1 cellular context compared by ENCODE assay signal in the genomic region with DNA sequence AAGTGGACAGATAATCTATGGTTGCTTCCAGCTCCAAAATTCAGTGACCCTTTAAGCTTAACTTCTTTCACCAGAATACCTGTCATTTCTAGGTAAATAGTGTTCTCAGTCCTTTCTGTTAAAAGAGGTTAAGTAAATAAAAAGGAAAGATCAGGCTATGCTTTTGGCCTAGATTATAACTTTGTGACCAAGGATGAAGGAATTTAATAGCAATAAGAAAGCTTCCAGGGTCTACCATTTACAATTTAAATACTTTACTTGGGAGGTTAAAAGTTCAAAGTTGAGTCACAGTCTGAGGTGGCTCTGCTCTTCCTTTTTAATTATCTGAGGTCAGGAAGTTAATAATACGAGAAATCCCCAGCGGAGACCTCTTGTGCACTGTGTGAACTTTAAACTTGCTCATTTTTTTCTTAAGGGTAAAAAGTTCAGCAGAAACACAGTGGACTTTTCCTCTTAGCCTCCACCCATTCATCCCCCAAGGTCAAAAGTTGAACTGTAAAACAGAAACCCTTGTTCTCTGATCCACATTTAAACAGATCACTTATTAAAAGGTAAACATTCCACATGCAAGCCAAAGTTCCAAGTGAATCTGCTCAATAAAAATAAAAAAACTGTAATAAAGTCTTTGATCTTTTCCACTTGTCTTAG.
TF ChIP-seq lines count a peak whose summit lies in the region.

No MANE protein-coding gene starts in this region.

TF ChIP-seq in GM12878, 131 proteins besides CTCF, POLR2A, EP300 and RAD21 (continued from another document and continues in another):
- TF ChIP-seq BMI1 (IDR thresholded peaks at IDR 0.05; ENCODE audit: borderline replicate concordance) (no peak), RBBP5 (conservative IDR thresholded peaks at IDR 0.05) (no peak), BHLHE40 (IDR thresholded peaks at IDR 0.05; ENCODE audit: borderline replicate concordance in 1 of 2, low read depth in 2 of 2, low read length in 1 of 2) (peak; percentile 59 to 64; a peak in 3 of 4 replicates), ZNF207 (IDR thresholded peaks at IDR 0.05; ENCODE audit: borderline replicate concordance) (no peak), DPF2 (IDR thresholded peaks at IDR 0.05) (0 out of 2 replicates have a peak, but pooled peaks have one; percentile 40), NFIC (IDR thresholded peaks at IDR 0.05; ENCODE audit: low read depth, low read length) (peak; percentile 88), NR2C1 (IDR thresholded peaks at IDR 0.05) (peak; percentile 89), POLR2AphosphoS2 (IDR thresholded peaks at IDR 0.05; ENCODE audit: low read depth, low read length) (no peak), SIN3A (IDR thresholded peaks at IDR 0.05; ENCODE audit: low read depth, low read length) (no peak), ETV6 (conservative IDR thresholded peaks at IDR 0.05 in 1 of 2, IDR thresholded peaks at IDR 0.05 in 1 of 2; ENCODE audit: borderline replicate concordance in 1 of 2, low read depth in 1 of 2) (peak in 1 of 2 experiments; percentile 77; a peak in 1 of 4 replicates), MXI1 (IDR thresholded peaks at IDR 0.05; ENCODE audit: low read depth, low read length) (no peak), IKZF1 (conservative IDR thresholded peaks at IDR 0.05) (peak; percentile 60), ZNF384 (IDR thresholded peaks at IDR 0.05; ENCODE audit: borderline replicate concordance, low read depth, low read length) (peak; percentile 85), JUNB (IDR thresholded peaks at IDR 0.05) (peak; percentile 53; the same call in 1 of the 2 replicates), GABPA (IDR thresholded peaks at IDR 0.05; ENCODE audit: low read depth) (0 out of 2 replicates have a peak, but pooled peaks have one; percentile 14), CREM (IDR thresholded peaks at IDR 0.05; ENCODE audit: low read depth) (peak; percentile 68), RUNX3 (IDR thresholded peaks at IDR 0.05; ENCODE audit: low read length) (peak; percentile 78), ESRRA (IDR thresholded peaks at IDR 0.05; ENCODE audit: low read length) (peak; percentile 65; the same call in 1 of the 2 replicates), SPI1 (IDR thresholded peaks at IDR 0.05; ENCODE audit: borderline replicate concordance, insufficient read depth, low read depth, low read length) (no peak), CBX5 (IDR thresholded peaks at IDR 0.05; ENCODE audit: low read depth) (no peak), KDM1A (IDR thresholded peaks at IDR 0.05; ENCODE audit: borderline replicate concordance) (no peak), MEF2A (IDR thresholded peaks at IDR 0.05; ENCODE audit: insufficient read depth, low read depth, low read length) (peak; percentile 67; the same call in 1 of the 2 replicates), CHD1 (IDR thresholded peaks at IDR 0.05; ENCODE audit: low read depth, low read length) (no peak), SMAD5 (IDR thresholded peaks at IDR 0.05; ENCODE audit: low read depth) (no peak), MTA2 (IDR thresholded peaks at IDR 0.05; ENCODE audit: low read depth) (peak; percentile 91), SP1 (IDR thresholded peaks at IDR 0.05; ENCODE audit: low read depth, low read length) (no peak), LARP7 (IDR thresholded peaks at IDR 0.05) (no peak), BCL11A (IDR thresholded peaks at IDR 0.05; ENCODE audit: low read depth, low read length) (peak; percentile 85), SREBF1 (IDR thresholded peaks at IDR 0.05; ENCODE audit: low read length) (no peak), SMAD1 (IDR thresholded peaks at IDR 0.05; ENCODE audit: low read depth, partially characterized antibody) (no peak), NR2F1 (conservative IDR thresholded peaks at IDR 0.05) (peak; percentile 99), MEF2B (IDR thresholded peaks at IDR 0.05; ENCODE audit: partially characterized antibody, poor library complexity, severe bottlenecking) (peak; percentile 69), FOXM1 (IDR thresholded peaks at IDR 0.05; ENCODE audit: low read depth, low read length) (peak; percentile 82), RCOR1 (conservative IDR thresholded peaks at IDR 0.05; ENCODE audit: low read depth, low read length) (no peak), ATF7 (IDR thresholded peaks at IDR 0.05; ENCODE audit: low read depth) (peak; percentile 65), POLR2AphosphoS5 (IDR thresholded peaks at IDR 0.05; ENCODE audit: low read length) (no peak), NFYA (IDR thresholded peaks at IDR 0.05; ENCODE audit: borderline replicate concordance, low read depth, low read length) (no peak), SREBF2 (IDR thresholded peaks at IDR 0.05; ENCODE audit: low read length) (no peak)
- TF ChIP-seq, protein P1, sequence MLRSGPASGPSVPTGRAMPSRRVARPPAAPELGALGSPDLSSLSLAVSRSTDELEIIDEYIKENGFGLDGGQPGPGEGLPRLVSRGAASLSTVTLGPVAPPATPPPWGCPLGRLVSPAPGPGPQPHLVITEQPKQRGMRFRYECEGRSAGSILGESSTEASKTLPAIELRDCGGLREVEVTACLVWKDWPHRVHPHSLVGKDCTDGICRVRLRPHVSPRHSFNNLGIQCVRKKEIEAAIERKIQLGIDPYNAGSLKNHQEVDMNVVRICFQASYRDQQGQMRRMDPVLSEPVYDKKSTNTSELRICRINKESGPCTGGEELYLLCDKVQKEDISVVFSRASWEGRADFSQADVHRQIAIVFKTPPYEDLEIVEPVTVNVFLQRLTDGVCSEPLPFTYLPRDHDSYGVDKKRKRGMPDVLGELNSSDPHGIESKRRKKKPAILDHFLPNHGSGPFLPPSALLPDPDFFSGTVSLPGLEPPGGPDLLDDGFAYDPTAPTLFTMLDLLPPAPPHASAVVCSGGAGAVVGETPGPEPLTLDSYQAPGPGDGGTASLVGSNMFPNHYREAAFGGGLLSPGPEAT (IDR thresholded peaks at IDR 0.05; ENCODE audit: low read depth) = peak; percentile 68; the same call in 1 of the 2 replicates
- TF ChIP-seq, protein P2, sequence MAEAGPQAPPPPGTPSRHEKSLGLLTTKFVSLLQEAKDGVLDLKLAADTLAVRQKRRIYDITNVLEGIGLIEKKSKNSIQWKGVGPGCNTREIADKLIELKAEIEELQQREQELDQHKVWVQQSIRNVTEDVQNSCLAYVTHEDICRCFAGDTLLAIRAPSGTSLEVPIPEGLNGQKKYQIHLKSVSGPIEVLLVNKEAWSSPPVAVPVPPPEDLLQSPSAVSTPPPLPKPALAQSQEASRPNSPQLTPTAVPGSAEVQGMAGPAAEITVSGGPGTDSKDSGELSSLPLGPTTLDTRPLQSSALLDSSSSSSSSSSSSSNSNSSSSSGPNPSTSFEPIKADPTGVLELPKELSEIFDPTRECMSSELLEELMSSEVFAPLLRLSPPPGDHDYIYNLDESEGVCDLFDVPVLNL (IDR thresholded peaks at IDR 0.05; ENCODE audit: low read depth, low read length) = no peak
- TF ChIP-seq, protein P3, sequence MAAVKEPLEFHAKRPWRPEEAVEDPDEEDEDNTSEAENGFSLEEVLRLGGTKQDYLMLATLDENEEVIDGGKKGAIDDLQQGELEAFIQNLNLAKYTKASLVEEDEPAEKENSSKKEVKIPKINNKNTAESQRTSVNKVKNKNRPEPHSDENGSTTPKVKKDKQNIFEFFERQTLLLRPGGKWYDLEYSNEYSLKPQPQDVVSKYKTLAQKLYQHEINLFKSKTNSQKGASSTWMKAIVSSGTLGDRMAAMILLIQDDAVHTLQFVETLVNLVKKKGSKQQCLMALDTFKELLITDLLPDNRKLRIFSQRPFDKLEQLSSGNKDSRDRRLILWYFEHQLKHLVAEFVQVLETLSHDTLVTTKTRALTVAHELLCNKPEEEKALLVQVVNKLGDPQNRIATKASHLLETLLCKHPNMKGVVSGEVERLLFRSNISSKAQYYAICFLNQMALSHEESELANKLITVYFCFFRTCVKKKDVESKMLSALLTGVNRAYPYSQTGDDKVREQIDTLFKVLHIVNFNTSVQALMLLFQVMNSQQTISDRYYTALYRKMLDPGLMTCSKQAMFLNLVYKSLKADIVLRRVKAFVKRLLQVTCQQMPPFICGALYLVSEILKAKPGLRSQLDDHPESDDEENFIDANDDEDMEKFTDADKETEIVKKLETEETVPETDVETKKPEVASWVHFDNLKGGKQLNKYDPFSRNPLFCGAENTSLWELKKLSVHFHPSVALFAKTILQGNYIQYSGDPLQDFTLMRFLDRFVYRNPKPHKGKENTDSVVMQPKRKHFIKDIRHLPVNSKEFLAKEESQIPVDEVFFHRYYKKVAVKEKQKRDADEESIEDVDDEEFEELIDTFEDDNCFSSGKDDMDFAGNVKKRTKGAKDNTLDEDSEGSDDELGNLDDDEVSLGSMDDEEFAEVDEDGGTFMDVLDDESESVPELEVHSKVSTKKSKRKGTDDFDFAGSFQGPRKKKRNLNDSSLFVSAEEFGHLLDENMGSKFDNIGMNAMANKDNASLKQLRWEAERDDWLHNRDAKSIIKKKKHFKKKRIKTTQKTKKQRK (IDR thresholded peaks at IDR 0.05; ENCODE audit: low read depth, low read length) = no peak
- TF ChIP-seq, protein P4, sequence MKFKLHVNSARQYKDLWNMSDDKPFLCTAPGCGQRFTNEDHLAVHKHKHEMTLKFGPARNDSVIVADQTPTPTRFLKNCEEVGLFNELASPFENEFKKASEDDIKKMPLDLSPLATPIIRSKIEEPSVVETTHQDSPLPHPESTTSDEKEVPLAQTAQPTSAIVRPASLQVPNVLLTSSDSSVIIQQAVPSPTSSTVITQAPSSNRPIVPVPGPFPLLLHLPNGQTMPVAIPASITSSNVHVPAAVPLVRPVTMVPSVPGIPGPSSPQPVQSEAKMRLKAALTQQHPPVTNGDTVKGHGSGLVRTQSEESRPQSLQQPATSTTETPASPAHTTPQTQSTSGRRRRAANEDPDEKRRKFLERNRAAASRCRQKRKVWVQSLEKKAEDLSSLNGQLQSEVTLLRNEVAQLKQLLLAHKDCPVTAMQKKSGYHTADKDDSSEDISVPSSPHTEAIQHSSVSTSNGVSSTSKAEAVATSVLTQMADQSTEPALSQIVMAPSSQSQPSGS (IDR thresholded peaks at IDR 0.05; ENCODE audit: low read length) = peak; percentile 54; the same call in 1 of the 2 replicates
- TF ChIP-seq, protein P5, sequence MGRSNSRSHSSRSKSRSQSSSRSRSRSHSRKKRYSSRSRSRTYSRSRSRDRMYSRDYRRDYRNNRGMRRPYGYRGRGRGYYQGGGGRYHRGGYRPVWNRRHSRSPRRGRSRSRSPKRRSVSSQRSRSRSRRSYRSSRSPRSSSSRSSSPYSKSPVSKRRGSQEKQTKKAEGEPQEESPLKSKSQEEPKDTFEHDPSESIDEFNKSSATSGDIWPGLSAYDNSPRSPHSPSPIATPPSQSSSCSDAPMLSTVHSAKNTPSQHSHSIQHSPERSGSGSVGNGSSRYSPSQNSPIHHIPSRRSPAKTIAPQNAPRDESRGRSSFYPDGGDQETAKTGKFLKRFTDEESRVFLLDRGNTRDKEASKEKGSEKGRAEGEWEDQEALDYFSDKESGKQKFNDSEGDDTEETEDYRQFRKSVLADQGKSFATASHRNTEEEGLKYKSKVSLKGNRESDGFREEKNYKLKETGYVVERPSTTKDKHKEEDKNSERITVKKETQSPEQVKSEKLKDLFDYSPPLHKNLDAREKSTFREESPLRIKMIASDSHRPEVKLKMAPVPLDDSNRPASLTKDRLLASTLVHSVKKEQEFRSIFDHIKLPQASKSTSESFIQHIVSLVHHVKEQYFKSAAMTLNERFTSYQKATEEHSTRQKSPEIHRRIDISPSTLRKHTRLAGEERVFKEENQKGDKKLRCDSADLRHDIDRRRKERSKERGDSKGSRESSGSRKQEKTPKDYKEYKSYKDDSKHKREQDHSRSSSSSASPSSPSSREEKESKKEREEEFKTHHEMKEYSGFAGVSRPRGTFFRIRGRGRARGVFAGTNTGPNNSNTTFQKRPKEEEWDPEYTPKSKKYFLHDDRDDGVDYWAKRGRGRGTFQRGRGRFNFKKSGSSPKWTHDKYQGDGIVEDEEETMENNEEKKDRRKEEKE (IDR thresholded peaks at IDR 0.05) = no peak
- TF ChIP-seq, protein P6, sequence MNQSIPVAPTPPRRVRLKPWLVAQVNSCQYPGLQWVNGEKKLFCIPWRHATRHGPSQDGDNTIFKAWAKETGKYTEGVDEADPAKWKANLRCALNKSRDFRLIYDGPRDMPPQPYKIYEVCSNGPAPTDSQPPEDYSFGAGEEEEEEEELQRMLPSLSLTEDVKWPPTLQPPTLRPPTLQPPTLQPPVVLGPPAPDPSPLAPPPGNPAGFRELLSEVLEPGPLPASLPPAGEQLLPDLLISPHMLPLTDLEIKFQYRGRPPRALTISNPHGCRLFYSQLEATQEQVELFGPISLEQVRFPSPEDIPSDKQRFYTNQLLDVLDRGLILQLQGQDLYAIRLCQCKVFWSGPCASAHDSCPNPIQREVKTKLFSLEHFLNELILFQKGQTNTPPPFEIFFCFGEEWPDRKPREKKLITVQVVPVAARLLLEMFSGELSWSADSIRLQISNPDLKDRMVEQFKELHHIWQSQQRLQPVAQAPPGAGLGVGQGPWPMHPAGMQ (IDR thresholded peaks at IDR 0.05; ENCODE audit: borderline replicate concordance) = no peak
- TF ChIP-seq, protein P7, sequence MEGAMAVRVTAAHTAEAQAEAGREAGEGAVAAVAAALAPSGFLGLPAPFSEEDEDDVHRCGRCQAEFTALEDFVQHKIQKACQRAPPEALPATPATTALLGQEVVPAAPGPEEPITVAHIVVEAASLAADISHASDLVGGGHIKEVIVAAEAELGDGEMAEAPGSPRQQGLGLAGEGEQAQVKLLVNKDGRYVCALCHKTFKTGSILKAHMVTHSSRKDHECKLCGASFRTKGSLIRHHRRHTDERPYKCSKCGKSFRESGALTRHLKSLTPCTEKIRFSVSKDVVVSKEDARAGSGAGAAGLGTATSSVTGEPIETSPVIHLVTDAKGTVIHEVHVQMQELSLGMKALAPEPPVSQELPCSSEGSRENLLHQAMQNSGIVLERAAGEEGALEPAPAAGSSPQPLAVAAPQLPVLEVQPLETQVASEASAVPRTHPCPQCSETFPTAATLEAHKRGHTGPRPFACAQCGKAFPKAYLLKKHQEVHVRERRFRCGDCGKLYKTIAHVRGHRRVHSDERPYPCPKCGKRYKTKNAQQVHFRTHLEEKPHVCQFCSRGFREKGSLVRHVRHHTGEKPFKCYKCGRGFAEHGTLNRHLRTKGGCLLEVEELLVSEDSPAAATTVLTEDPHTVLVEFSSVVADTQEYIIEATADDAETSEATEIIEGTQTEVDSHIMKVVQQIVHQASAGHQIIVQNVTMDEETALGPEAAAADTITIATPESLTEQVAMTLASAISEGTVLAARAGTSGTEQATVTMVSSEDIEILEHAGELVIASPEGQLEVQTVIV (IDR thresholded peaks at IDR 0.05; ENCODE audit: borderline replicate concordance, partially characterized antibody) = no peak
- TF ChIP-seq, protein P8, sequence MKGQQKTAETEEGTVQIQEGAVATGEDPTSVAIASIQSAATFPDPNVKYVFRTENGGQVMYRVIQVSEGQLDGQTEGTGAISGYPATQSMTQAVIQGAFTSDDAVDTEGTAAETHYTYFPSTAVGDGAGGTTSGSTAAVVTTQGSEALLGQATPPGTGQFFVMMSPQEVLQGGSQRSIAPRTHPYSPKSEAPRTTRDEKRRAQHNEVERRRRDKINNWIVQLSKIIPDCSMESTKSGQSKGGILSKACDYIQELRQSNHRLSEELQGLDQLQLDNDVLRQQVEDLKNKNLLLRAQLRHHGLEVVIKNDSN (IDR thresholded peaks at IDR 0.05; ENCODE audit: borderline replicate concordance, extremely low read length, insufficient read depth, low read depth, low read length) = no peak
- TF ChIP-seq, protein P9, sequence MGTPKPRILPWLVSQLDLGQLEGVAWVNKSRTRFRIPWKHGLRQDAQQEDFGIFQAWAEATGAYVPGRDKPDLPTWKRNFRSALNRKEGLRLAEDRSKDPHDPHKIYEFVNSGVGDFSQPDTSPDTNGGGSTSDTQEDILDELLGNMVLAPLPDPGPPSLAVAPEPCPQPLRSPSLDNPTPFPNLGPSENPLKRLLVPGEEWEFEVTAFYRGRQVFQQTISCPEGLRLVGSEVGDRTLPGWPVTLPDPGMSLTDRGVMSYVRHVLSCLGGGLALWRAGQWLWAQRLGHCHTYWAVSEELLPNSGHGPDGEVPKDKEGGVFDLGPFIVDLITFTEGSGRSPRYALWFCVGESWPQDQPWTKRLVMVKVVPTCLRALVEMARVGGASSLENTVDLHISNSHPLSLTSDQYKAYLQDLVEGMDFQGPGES (IDR thresholded peaks at IDR 0.05) = no peak
